Comparison of ENCODE assay signal across 8 cellular contexts in the genomic region with DNA sequence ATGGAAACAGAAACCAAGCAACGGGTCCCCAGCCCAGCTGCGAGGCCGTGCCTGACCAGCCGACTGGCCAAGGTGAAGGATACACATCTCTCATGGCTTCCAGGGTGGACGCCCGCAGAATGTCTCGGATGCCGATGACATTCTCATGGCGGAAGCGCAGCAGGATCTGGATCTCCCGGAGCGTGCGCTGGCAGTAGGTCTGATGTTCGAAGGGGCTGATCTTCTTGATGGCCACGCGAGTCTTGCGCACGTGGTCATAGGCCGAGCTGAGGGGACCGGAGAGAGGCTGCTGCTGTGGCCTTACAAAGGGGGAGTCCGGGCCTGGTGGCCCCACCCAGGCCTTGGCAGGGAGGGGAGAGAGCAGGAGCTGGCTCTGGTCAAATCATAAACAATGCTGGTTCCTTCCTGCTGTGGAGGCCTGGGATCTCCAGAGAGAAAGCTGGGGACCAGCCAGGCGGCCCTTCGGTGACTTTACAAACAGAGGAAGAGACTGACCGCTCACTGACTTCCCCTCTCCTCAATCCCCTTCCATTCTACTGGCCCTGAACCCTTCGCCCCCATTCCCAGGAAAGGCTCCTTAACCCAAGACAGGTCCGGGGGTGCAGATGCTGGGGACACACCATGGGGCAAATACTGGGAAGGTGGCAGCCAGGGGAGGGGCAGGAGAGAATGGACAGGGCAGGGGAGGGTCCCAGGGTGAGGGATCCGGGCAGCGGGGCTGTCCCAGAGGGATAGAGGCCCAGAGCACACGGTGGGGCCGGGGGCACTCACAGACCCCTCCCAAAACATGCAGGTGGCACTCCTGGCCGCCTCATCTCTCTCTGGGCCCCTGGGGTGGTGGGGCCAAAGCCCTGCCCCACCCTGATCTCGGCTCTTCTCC. TPM values are rescaled to one million over a fixed set of nuclear protein-coding genes. Genes with fewer than 3 reads are reported as not detected.
A peak's percentile ranks its signal among the peaks of the same experiment; 100 is the strongest.
DNase-seq lines count a peak whose midpoint lies in the region; ATAC-seq, FAIRE-seq and TF ChIP-seq lines count a peak whose summit lies in the region.

No MANE protein-coding gene starts in this region.

- H3K27ac ChIP-seq in liver (ENCODE audit: low read depth in 1 of 2, low read length in 2 of 2) (peak overlapping the region; percentile 89 to 94), testis (peak overlapping the region; percentile 90 to 93)

- H3K4me1 Mint-ChIP-seq in T-helper 2 cell treated with Interferon-gamma antibody and Interleukin-4, amounts not matched to agents 5 μg/mL and 100 μg/mL, for 36 hours (ENCODE audit: low read depth), result peaks cover 10% of the 10 kb centered on the region
- peaks cover 15% of the 10 kb centered on the region for H3K4me1 Mint-ChIP-seq in central memory CD8-positive, alpha-beta T cell

- H3K27me3 ChIP-seq in liver (ENCODE audit: control insufficient read depth in 4 of 4, insufficient read depth in 4 of 4, low read length in 3 of 4), result no peaks in the 10 kb centered on the region
- H3K27me3 ChIP-seq in testis, result no peaks in the 10 kb centered on the region

- H3K4me3 ChIP-seq in liver (ENCODE audit: low read depth in 1 of 3, low read length in 3 of 3) (peak overlapping the region; percentile 69 to 90 (median 75)), testis (peak overlapping the region; percentile 84 to 86)

- H3K27me3 Mint-ChIP-seq in T-helper 2 cell treated with Interferon-gamma antibody and Interleukin-4, amounts not matched to agents 5 μg/mL and 100 μg/mL, for 36 hours (ENCODE audit: low read depth), result no peaks in the 10 kb centered on the region
- no peaks in the 10 kb centered on the region for H3K27me3 Mint-ChIP-seq in central memory CD8-positive, alpha-beta T cell

- no peak for TF ChIP-seq CTCF in liver (IDR thresholded peaks at IDR 0.05; ENCODE audit: low read depth, low read length, missing input control)
- no peak for TF ChIP-seq CTCF in testis (IDR thresholded peaks at IDR 0.05)

- TF ChIP-seq POLR2A in testis (IDR thresholded peaks at IDR 0.05), result no peak
- TF ChIP-seq POLR2A in erythroblast (IDR thresholded peaks at IDR 0.05; ENCODE audit: low read length), result no peak

- H3K9me3 ChIP-seq in liver (ENCODE audit: control insufficient read depth in 4 of 4, low read length in 3 of 4), result no peaks in the 10 kb centered on the region
- no peaks in the 10 kb centered on the region for H3K9me3 ChIP-seq in testis

- no peak for DNase-seq in T-helper 2 cell treated with Interferon-gamma antibody and Interleukin-4, amounts not matched to agents 5 μg/mL and 100 μg/mL, for 36 hours (ENCODE audit: low spot score)
- DNase-seq in T-helper 2 cell (no peak), testis (peak; percentile 69), erythroblast (lab: John Stamatoyannopoulos, UW) (no peak), RCC 7860 (ENCODE audit: low spot score) (no peak), amniotic stem cell (lab: John Stamatoyannopoulos, UW) (no peak)
- DNase-seq in central memory CD8-positive, alpha-beta T cell (ENCODE audit: low spot score in 2 of 2), result no peak

- no peaks in the 10 kb centered on the region for H3K9me3 Mint-ChIP-seq in T-helper 2 cell treated with Interferon-gamma antibody and Interleukin-4, amounts not matched to agents 5 μg/mL and 100 μg/mL, for 36 hours
- no peaks in the 10 kb centered on the region for H3K9me3 Mint-ChIP-seq in central memory CD8-positive, alpha-beta T cell

- intact Hi-C loops in testis (cut with DNase I; ENCODE audit: low total_unique reads), result loop anchor here (10.0 kb wide), 1 partner anchor 53 kb away; no protein-coding TSS in a partner anchor

- H3K4me3 Mint-ChIP-seq in T-helper 2 cell treated with Interferon-gamma antibody and Interleukin-4, amounts not matched to agents 5 μg/mL and 100 μg/mL, for 36 hours, result peak overlapping the region; percentile 87
- H3K4me3 Mint-ChIP-seq in central memory CD8-positive, alpha-beta T cell, result peak overlapping the region; percentile 82

- no peak for FAIRE-seq in RCC 7860 (lab: Jason Lieb, UNC)

- H3K27ac Mint-ChIP-seq in T-helper 2 cell treated with Interferon-gamma antibody and Interleukin-4, amounts not matched to agents 5 μg/mL and 100 μg/mL, for 36 hours, result peak overlapping the region; percentile 84
- peak overlapping the region; percentile 71 for H3K27ac Mint-ChIP-seq in central memory CD8-positive, alpha-beta T cell (ENCODE audit: low read depth)

- WGBS in liver, result 66% methylated on average over 32 of the region's 32 CpGs
- 25 to 38% methylated on average over 23 to 32 of the region's 32 CpGs for WGBS in testis, 2 donors

- TF ChIP-seq RAD21 in liver (IDR thresholded peaks at IDR 0.05), result no peak

- peak overlapping the region; percentile 18 to 77 for H3K9ac ChIP-seq in liver (ENCODE audit: low read depth in 1 of 2, low read length in 2 of 2)

- no peak for ATAC-seq in central memory CD8-positive, alpha-beta T cell (replicated peaks; ENCODE audit: extremely low read depth, poor library complexity, severe bottlenecking)

- H3K36me3 Mint-ChIP-seq in T-helper 2 cell treated with Interferon-gamma antibody and Interleukin-4, amounts not matched to agents 5 μg/mL and 100 μg/mL, for 36 hours (ENCODE audit: low read depth), result peaks cover 8% of the 10 kb centered on the region
- H3K36me3 Mint-ChIP-seq in central memory CD8-positive, alpha-beta T cell (ENCODE audit: insufficient read depth), result peaks cover 7% of the 10 kb centered on the region

- H3K4me1 ChIP-seq in liver (ENCODE audit: control insufficient read depth in 4 of 4, insufficient read depth in 4 of 4, low read length in 3 of 4) (peaks cover 4 to 13% (median 8%) of the 10 kb centered on the region in 4 donors), testis (peaks cover 20% of the 10 kb centered on the region)

- H3K36me3 ChIP-seq in liver (ENCODE audit: control insufficient read depth in 4 of 4, insufficient read depth in 3 of 4, low read depth in 1 of 4, low read length in 3 of 4) (peaks cover 1 to 7% (median 4%) of the 10 kb centered on the region in 4 donors), testis (ENCODE audit: low read depth, missing control alignments) (no peaks in the 10 kb centered on the region)

TF ChIP-seq in liver, 16 proteins besides CTCF, POLR2A, EP300 and RAD21:
- peak; percentile 6 for TF ChIP-seq SP1 (IDR thresholded peaks at IDR 0.05)
- no peak for TF ChIP-seq YY1 (IDR thresholded peaks at IDR 0.05)

RNA-seq across cellular contexts. Expression of gene MAPK3, which starts 1.0 kb away (rescaled TPM):
- total RNA-seq in liver (1 to 10 TPM; 3.7 to 8.7 TPM), testis (10 to 100 TPM; 69.4 to 81.8 TPM)
- polyA plus RNA-seq in liver (10 to 100 TPM in 1 of 2 donors, 1 to 10 TPM in 1; 7.5 to 18.6 TPM), testis (ENCODE audit: insufficient read depth, low read depth, low replicate concordance) (109 TPM)

RNA-seq across cellular contexts. Expression of gene GDPD3, which starts 8.6 kb away (rescaled TPM):
- total RNA-seq in liver (under 1 TPM; 0.42 to 0.67 TPM), testis (1 to 10 TPM; 1.5 to 4.0 TPM)
- polyA plus RNA-seq in liver (under 1 TPM; 0.43 to 0.71 TPM), testis (ENCODE audit: insufficient read depth, low read depth, low replicate concordance) (7.2 TPM)

RNA-seq across cellular contexts. Expression of gene YPEL3, which starts 26.0 kb away (rescaled TPM):
- total RNA-seq in liver (10 to 100 TPM; 10.5 to 42.7 TPM), testis (10 to 100 TPM; 69.4 to 75.3 TPM)
- polyA plus RNA-seq in liver (10 to 100 TPM; 19.7 to 29.2 TPM), testis (ENCODE audit: insufficient read depth, low read depth, low replicate concordance) (55.3 TPM)

RNA-seq across cellular contexts. Expression of gene TBX6, which starts 30.3 kb away (rescaled TPM):
- total RNA-seq in liver (under 1 TPM; 0.09 to 0.25 TPM), testis (1 to 10 TPM; 1.3 to 2.9 TPM)
- polyA plus RNA-seq in liver (under 1 TPM; 0.10 to 0.26 TPM), testis (ENCODE audit: insufficient read depth, low read depth, low replicate concordance) (1.7 TPM)

RNA-seq across cellular contexts. Expression of gene PPP4C, which starts 46.2 kb away (rescaled TPM):
- total RNA-seq in liver (10 to 100 TPM; 49.7 to 68.7 TPM), testis (100 to 1,000 TPM in 1 of 2 donors, 10 to 100 TPM in 1; 82.1 to 109 TPM)
- polyA plus RNA-seq in liver (10 to 100 TPM; 56.3 to 79.6 TPM), testis (ENCODE audit: insufficient read depth, low read depth, low replicate concordance) (154 TPM)

Comparison
In these comparisons a context has a peak if more than half of its experiments do, and no peak if none do; other contexts are left out.
1. RNA of gene MAPK3, which starts 1.0 kb away (total RNA-seq): 69.4 to 81.8 TPM in testis; 3.7 to 8.7 TPM in liver; every median in the first group is over 4 times any median in the second.